8 cellular contexts compared by ENCODE assay signal in genomic region chr19:14495678-14496028, GRCh38. TPM values are rescaled to one million over a fixed set of nuclear protein-coding genes. Genes with fewer than 3 reads are reported as not detected.
DNase-seq lines count a peak whose midpoint lies in the region; ATAC-seq and TF ChIP-seq lines count a peak whose summit lies in the region.

No MANE protein-coding gene starts in this region.

- no peak for TF ChIP-seq CTCF in activated CD8-positive, alpha-beta T cell treated with anti-CD3 and anti-CD28 coated beads for 36 hours (IDR thresholded peaks at IDR 0.05)
- no peak for TF ChIP-seq CTCF in GM10266 (IDR thresholded peaks at IDR 0.05; ENCODE audit: control insufficient read depth, insufficient read depth, low read depth, missing control alignments)

- H3K27me3 Mint-ChIP-seq in activated CD8-positive, alpha-beta T cell treated with anti-CD3 and anti-CD28 coated beads for 36 hours = no peaks in the 10 kb centered on the region

- no peaks in the 10 kb centered on the region for H3K9me3 Mint-ChIP-seq in activated CD8-positive, alpha-beta T cell treated with anti-CD3 and anti-CD28 coated beads for 36 hours

- CTCF ChIA-PET in activated CD8-positive, alpha-beta T cell treated with anti-CD3 and anti-CD28 coated beads for 36 hours (lab: Charles Lee) = interaction anchor here (0.7 to 5.6 kb wide), 9 partner anchors 9 to 359 kb away, joined by 3 to 37 read pairs (median 6); partner anchors contain the start of gene ASF1B

- ATAC-seq in activated CD8-positive, alpha-beta T cell treated with anti-CD3 and anti-CD28 coated beads for 36 hours = no peak
- no peak for ATAC-seq in GM21515 (IDR thresholded peaks at IDR 0.05; ENCODE audit: unreplicated experiment)

- H3K4me3 ChIP-seq in iPS-15b (ENCODE audit: low read depth, low read length) (peak overlapping the region; percentile 70), stomach smooth muscle (ENCODE audit: low read length in 2 of 2) (peak overlapping the region; percentile 82 to 90)

- H3K4me1 ChIP-seq in iPS-15b (ENCODE audit: control insufficient read depth, insufficient read depth, low read length) (peaks cover 5% of the 10 kb centered on the region), stomach smooth muscle (ENCODE audit: control insufficient read depth, insufficient read depth, low read length) (peaks cover 26% of the 10 kb centered on the region)

- H3K27me3 ChIP-seq in iPS-15b (ENCODE audit: control insufficient read depth, insufficient read depth, low read length) (no peaks in the 10 kb centered on the region), stomach smooth muscle (ENCODE audit: control insufficient read depth in 1 of 2, insufficient read depth in 2 of 2, low read length in 2 of 2) (no peaks in the 10 kb centered on the region)

- peaks cover 18% of the 10 kb centered on the region for H3K4me1 Mint-ChIP-seq in activated CD8-positive, alpha-beta T cell treated with anti-CD3 and anti-CD28 coated beads for 36 hours (ENCODE audit: low read depth)

- peak; percentile 68 for DNase-seq in NCI-H82 (lab: John Stamatoyannopoulos, UW)
- no peak for DNase-seq in NCI-H82 treated with DMSO at 0.1 percent for 48 hours (lab: John Stamatoyannopoulos, UW; ENCODE audit: unreplicated experiment)
- no peak for DNase-seq in activated CD8-positive, alpha-beta T cell treated with anti-CD3 and anti-CD28 coated beads for 36 hours
- no peak for DNase-seq in GM10266 (ENCODE audit: extremely low spot score)
- no peak for DNase-seq in SW480 (ENCODE audit: low spot score)

- POLR2A ChIA-PET in activated CD8-positive, alpha-beta T cell treated with anti-CD3 and anti-CD28 coated beads for 36 hours (lab: Charles Lee) = interaction anchor here (0.8 to 2.6 kb wide), 4 partner anchors 17 to 84 kb away, joined by 3 to 7 read pairs (median 5); partner anchors contain the start of gene DDX39A

- intact Hi-C loops in activated CD8-positive, alpha-beta T cell treated with anti-CD3 and anti-CD28 coated beads for 36 hours (cut with micrococcal nuclease) = no loop called here

- no peaks in the 10 kb centered on the region for H3K9me3 ChIP-seq in iPS-15b (ENCODE audit: control insufficient read depth, insufficient read depth, low read length)
- no peaks in the 10 kb centered on the region for H3K9me3 ChIP-seq in stomach smooth muscle (ENCODE audit: control insufficient read depth in 2 of 2, low read length in 2 of 2)

- H3K27ac Mint-ChIP-seq in activated CD8-positive, alpha-beta T cell treated with anti-CD3 and anti-CD28 coated beads for 36 hours = peak overlapping the region; percentile 49

- H3K36me3 ChIP-seq in iPS-15b (ENCODE audit: control insufficient read depth, insufficient read depth, low read length) = peaks cover 9% of the 10 kb centered on the region
- H3K36me3 ChIP-seq in stomach smooth muscle (ENCODE audit: control insufficient read depth in 2 of 2, insufficient read depth in 2 of 2, low read length in 2 of 2) = peaks cover 0 to 4% of the 10 kb centered on the region in 2 donors

- H3K4me3 Mint-ChIP-seq in activated CD8-positive, alpha-beta T cell treated with anti-CD3 and anti-CD28 coated beads for 36 hours = peak overlapping the region; percentile 79

- H3K27ac ChIP-seq in stomach smooth muscle (ENCODE audit: low read length) = peak overlapping the region; percentile 31

- no peak overlapping the region for H3K9ac ChIP-seq in iPS-15b (ENCODE audit: low read depth, low read length)
- peak overlapping the region; percentile 72 to 78 for H3K9ac ChIP-seq in stomach smooth muscle (ENCODE audit: low read length in 2 of 2)

- peaks cover 3% of the 10 kb centered on the region for H3K36me3 Mint-ChIP-seq in activated CD8-positive, alpha-beta T cell treated with anti-CD3 and anti-CD28 coated beads for 36 hours (ENCODE audit: low read depth)

RNA-seq across cellular contexts. Expression of gene GIPC1, which starts 0.3 kb away (rescaled TPM):
- 10 to 100 TPM; 17.3 to 19.6 TPM for total RNA-seq in activated CD8-positive, alpha-beta T cell treated with anti-CD3 and anti-CD28 coated beads for 36 hours

RNA-seq across cellular contexts. Expression of gene PTGER1, which starts 20.5 kb away (rescaled TPM):
- under 1 TPM; 0.43 TPM for total RNA-seq in activated CD8-positive, alpha-beta T cell treated with anti-CD3 and anti-CD28 coated beads for 36 hours

RNA-seq across cellular contexts. Expression of gene DNAJB1, which starts 22.5 kb away (rescaled TPM):
- 10 to 100 TPM; 52.0 to 59.6 TPM for total RNA-seq in activated CD8-positive, alpha-beta T cell treated with anti-CD3 and anti-CD28 coated beads for 36 hours

RNA-seq across cellular contexts. Expression of gene TECR, which starts 33.7 kb away (rescaled TPM):
- total RNA-seq in activated CD8-positive, alpha-beta T cell treated with anti-CD3 and anti-CD28 coated beads for 36 hours = 10 to 100 TPM; 93.5 to 98.5 TPM
